ENCODE assay signal across 8 cellular contexts in the genomic region with DNA sequence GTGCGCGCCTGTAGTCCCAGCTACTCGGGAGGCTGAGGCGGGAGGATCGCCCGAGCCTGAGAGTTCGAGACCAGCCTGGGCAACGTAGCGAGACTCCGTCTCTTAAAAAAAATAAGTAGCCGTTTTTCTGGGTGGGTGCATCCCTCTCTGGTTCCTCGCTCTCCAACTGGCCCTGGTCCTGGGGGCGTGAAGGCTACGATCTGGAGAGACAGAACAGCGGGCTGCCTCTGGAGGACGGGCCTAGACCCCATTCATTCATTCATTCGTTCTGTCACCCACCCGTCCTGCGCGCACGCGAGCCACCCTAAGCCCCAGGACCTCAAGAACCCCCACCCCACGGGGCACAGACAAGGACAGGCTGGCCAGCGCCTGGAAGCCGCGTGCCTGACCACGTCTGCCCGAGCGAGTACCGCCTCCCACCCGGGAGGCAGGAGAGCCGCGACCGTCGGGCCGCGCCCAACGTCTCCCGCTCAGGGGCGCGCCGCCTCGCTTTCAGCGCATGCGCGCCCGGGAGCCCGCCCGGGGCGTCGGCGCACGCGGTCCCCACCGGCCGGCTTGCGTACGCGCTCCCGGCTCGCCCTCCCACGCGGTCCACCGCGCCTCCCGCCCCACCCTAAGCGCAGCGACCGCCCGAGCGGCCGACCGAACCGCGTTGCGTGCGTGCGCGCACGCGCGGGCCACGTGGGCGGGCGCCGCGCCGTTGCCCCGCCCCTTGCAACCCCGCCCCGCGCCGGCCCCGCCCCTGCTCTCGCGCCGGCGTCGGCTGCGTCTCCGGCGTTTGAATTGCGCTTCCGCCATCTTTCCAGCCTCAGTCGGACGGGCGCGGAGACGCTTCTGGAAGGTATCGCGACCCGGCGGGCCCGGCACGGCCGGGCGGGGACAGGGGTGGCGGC. TPM values are rescaled to one million over a fixed set of nuclear protein-coding genes. Genes with fewer than 3 reads are reported as not detected.
A peak's percentile ranks its signal among the peaks of the same experiment; 100 is the strongest.
DNase-seq lines count a peak whose midpoint lies in the region; ATAC-seq and TF ChIP-seq lines count a peak whose summit lies in the region.

A gene (plus strand): TSS at position 781 of the 893 bp plus-strand sequence. CDS start 528 bp downstream, outside the sequence.

- peak within 1 kb of the TSS; percentile 95 for H3K27ac Mint-ChIP-seq in T-cell
- H3K27ac Mint-ChIP-seq in type B pancreatic cell = peak within 1 kb of the TSS; percentile 94

- DNase-seq in NCI-H1436 treated with DMSO at 0.1 percent for 48 hours (lab: John Stamatoyannopoulos, UW) (peak; percentile 29), T-cell (peak; percentile 77 to 93 (median 88)), cardiac septum (ENCODE audit: low spot score) (peak; percentile 93), posterior cingulate gyrus (peak; percentile 71 to 98 (median 88)), type B pancreatic cell (ENCODE audit: extremely low spot score, unreplicated experiment) (peak; percentile 93)

- POLR2A ChIA-PET in T-cell (lab: Charles Lee) = no interaction called here

- H3K4me3 ChIP-seq in GM12875 (ENCODE audit: low read depth, low read length) = peak within 1 kb of the TSS; percentile 85

- H3K36me3 Mint-ChIP-seq in T-cell (peaks cover 35% of the 10 kb centered on the region), type B pancreatic cell (peaks cover 34% of the 10 kb centered on the region)

- peaks cover 65 to 74% (median 70%) of the 10 kb centered on the region in 3 donors for H3K4me1 Mint-ChIP-seq in T-cell
- H3K4me1 Mint-ChIP-seq in type B pancreatic cell (ENCODE audit: unreplicated experiment) = peaks cover 23% of the 10 kb centered on the region

- H3K27me3 Mint-ChIP-seq in T-cell = no peaks in the 10 kb centered on the region
- no peaks in the 10 kb centered on the region for H3K27me3 Mint-ChIP-seq in type B pancreatic cell

- WGBS in adipose tissue, 3 donors = 2 to 5% (median 3%) methylated on average over 86 to 117 of the region's 118 CpGs

- intact Hi-C loops in cardiac septum (cut with DNase I) (loop anchor here (1.0 kb wide), 2 partner anchors 32 to 36 kb away; a partner anchor contains a TSS), posterior cingulate gyrus (cut with DNase I) (loop anchor here (1.0 kb wide), 1 partner anchor 32 kb away; a partner anchor contains a TSS)

- peak within 1 kb of the TSS; percentile 80 for H3K27ac ChIP-seq in adipose tissue (ENCODE audit: low read depth, low read length)

- H3K9me3 Mint-ChIP-seq in T-cell (no peaks in the 10 kb centered on the region), type B pancreatic cell (no peaks in the 10 kb centered on the region)

- peak; percentile 86 for ATAC-seq in HG02798 (IDR thresholded peaks at IDR 0.05; ENCODE audit: poor library complexity, unreplicated experiment)
- ATAC-seq in T-cell (replicated peaks in 1 of 4) = peak; percentile 83 to 86 (median 84)

- CTCF ChIA-PET in T-cell (lab: Charles Lee) = interaction anchor here (1.0 to 1.5 kb wide), 5 partner anchors 32 to 55 kb away, joined by 3 to 6 read pairs (median 4); a partner anchor contains a TSS

- TF ChIP-seq CTCF in GM12875 (IDR thresholded peaks at IDR 0.05; ENCODE audit: borderline replicate concordance, insufficient read depth, low read depth, low read length) (no peak), type B pancreatic cell (conservative IDR thresholded peaks at IDR 0.05) (no peak)

- H3K4me3 Mint-ChIP-seq in T-cell (peak within 1 kb of the TSS; percentile 83 to 94 (median 91)), type B pancreatic cell (peak within 1 kb of the TSS; percentile 96)

RNA-seq across cellular contexts. Expression of the gene that starts here (rescaled TPM):
- total RNA-seq in T-cell (100 to 1,000 TPM; 304 to 367 (median 308) TPM), cardiac septum (344 TPM), type B pancreatic cell (ENCODE audit: low replicate concordance) (699 and 984 TPM in 2 replicates)
- 100 to 1,000 TPM; 148 to 380 (median 255) TPM for polyA plus RNA-seq in adipose tissue

Comparison
In these comparisons a context has a peak if more than half of its experiments do, and no peak if none do; other contexts are left out.
1. Peak in every context shown above with its lines: DNase-seq, ATAC-seq, H3K4me3 ChIP-seq and H3K27ac ChIP-seq.
2. DNase-seq: peak in every context shown above with its lines; median percentile 93 in cardiac septum; 93 in type B pancreatic cell; 88 in T-cell; 88 in posterior cingulate gyrus; 29 in NCI-H1436 treated with DMSO at 0.1 percent for 48 hours.